ENCODE assay signal across 24 cellular contexts in genomic region chr11:134260503-134260902, GRCh38. TPM values are rescaled to one million over a fixed set of nuclear protein-coding genes. Genes with fewer than 3 reads are reported as not detected.
DNase-seq lines count a peak whose midpoint lies in the region; ATAC-seq, FAIRE-seq and TF ChIP-seq lines count a peak whose summit lies in the region.
"Had no signal": no experiment of that assay in that cellular context is flagged by ENCODE, and none has a peak within 500 bp of the region (broad histone marks: within the 10 kb centered on the region; RNA-seq: fewer than 3 reads in every experiment).

No MANE protein-coding gene starts in this region.

- no peak overlapping the region for H3K4me3 ChIP-seq in OCI-LY3 (ENCODE audit: low read length)
- no peak overlapping the region for H3K4me3 ChIP-seq in K562
- H3K4me3 ChIP-seq: colonic mucosa, esophagus squamous epithelium, gastroesophageal sphincter, mucosa of descending colon, uterus had no signal

- no peak for FAIRE-seq in K562 (lab: Jason Lieb, UNC)
- FAIRE-seq: HTR-8/SVneo, keratinocyte had no signal

- TF ChIP-seq EP300 in K562 (IDR thresholded peaks at IDR 0.05; ENCODE audit: low read length), result no peak

- TF ChIP-seq RAD21 in K562 (CRISPR knock-in tag; conservative IDR thresholded peaks at IDR 0.05 in 1 of 2, IDR thresholded peaks at IDR 0.05 in 1 of 2), result no peak

- DNase-seq in GM10248 (ENCODE audit: extremely low spot score) (peak; percentile 32), Kasumi-1 (lab: John Stamatoyannopoulos, UW) (peak; percentile 56 to 68), K562 (ENCODE audit: extremely low read depth in 1 of 4, low spot score in 3 of 4) (no peak), germinal center (ENCODE audit: low spot score) (no peak), DMS79 treated with DMSO at 0.1 percent for 48 hours (lab: John Stamatoyannopoulos, UW) (no peak)
- DNase-seq: activated CD4-positive, alpha-beta T cell treated with anti-CD3 and anti-CD28 coated beads, Interleukin-2, amount 50 U/mL, for 1 hour; activated gamma-delta T cell; CD4-positive, alpha-beta memory T cell; colonic mucosa; DMS153; effector memory CD8-positive, alpha-beta T cell; esophagus squamous epithelium; GDM1; mucosa of descending colon; NCI-H146; NCI-H510A; NK-92 treated with Interleukin-12 subunit alpha and Interleukin-12 subunit beta, amount 100 ng/mL, for 24 hours; uterus had no signal

- intact Hi-C loops in K562 (cut with micrococcal nuclease), result no loop called here

- no peak overlapping the region for H3K9ac ChIP-seq in OCI-LY3 (ENCODE audit: low read length)
- no peak overlapping the region for H3K9ac ChIP-seq in K562 (ENCODE audit: insufficient read depth in 1 of 2, low read depth in 2 of 2, low read length in 2 of 2)

- POLR2A ChIA-PET in GM10248 (lab: Yijun Ruan, JAX) (no interaction called here), K562 (lab: Yijun Ruan, JAX) (no interaction called here)

- H3K9me3 ChIP-seq in OCI-LY3 (ENCODE audit: insufficient read depth, low read length), result no peaks in the 10 kb centered on the region
- H3K9me3 ChIP-seq in K562 (replicated peaks; ENCODE audit: control insufficient read depth, insufficient read depth, low read depth, low read length), result no peaks in the 10 kb centered on the region
- H3K9me3 ChIP-seq: colonic mucosa, esophagus squamous epithelium, gastroesophageal sphincter, mucosa of descending colon, uterus had no signal

- H4K20me1 ChIP-seq in OCI-LY3 (ENCODE audit: insufficient read depth, low read length) (peaks cover 17% of the 10 kb centered on the region), K562 (replicated peaks; ENCODE audit: control insufficient read depth, insufficient read depth, low read length) (no peaks in the 10 kb centered on the region)

- in situ Hi-C loops in K562 (cut with MboI), result no loop called here

- H3K9me1 ChIP-seq in K562 (ENCODE audit: control insufficient read depth, insufficient read depth, low read length), result no peaks in the 10 kb centered on the region

- H3K27me3 ChIP-seq in OCI-LY3 (ENCODE audit: low read depth, low read length) (no peaks in the 10 kb centered on the region), K562 (ENCODE audit: control insufficient read depth in 2 of 2, insufficient read depth in 2 of 2, low read length in 2 of 2) (no peaks in the 10 kb centered on the region)
- H3K27me3 ChIP-seq: colonic mucosa, esophagus squamous epithelium, gastroesophageal sphincter, uterus had no signal

- H3K79me2 ChIP-seq in OCI-LY3 (ENCODE audit: low read length) (no peaks in the 10 kb centered on the region), K562 (ENCODE audit: control insufficient read depth, insufficient read depth, low read length) (peaks cover 1% of the 10 kb centered on the region; the same call in 2 of the 3 replicates)

- H2AFZ ChIP-seq in OCI-LY3 (ENCODE audit: low read depth, low read length) (no peak overlapping the region), K562 (ENCODE audit: low read depth, low read length) (no peak overlapping the region)

- H3K36me3 ChIP-seq in OCI-LY3 (replicated peaks; ENCODE audit: low read depth, low read length) (peaks cover 30% of the 10 kb centered on the region), K562 (ENCODE audit: control insufficient read depth, insufficient read depth, low read length) (peaks cover 64% of the 10 kb centered on the region)
- H3K36me3 ChIP-seq: uterus had no signal

- no TSS peak for BruUV-seq in K562 (replicated peaks; lab: Mats Ljungman, UMichigan)

- H3K27ac ChIP-seq in OCI-LY3 (ENCODE audit: low read length) (no peak overlapping the region), K562 (ENCODE audit: extremely low read depth, low read depth, low read length) (no peak overlapping the region)
- H3K27ac ChIP-seq: colonic mucosa, esophagus squamous epithelium, gastroesophageal sphincter, uterus had no signal

- H3K4me1 ChIP-seq in OCI-LY3 (ENCODE audit: low read length), result peaks cover 10% of the 10 kb centered on the region
- H3K4me1 ChIP-seq in K562 (replicated peaks in 1 of 2; ENCODE audit: control insufficient read depth in 2 of 2, insufficient read depth in 2 of 2, low read length in 2 of 2), result peaks cover 0 to 3% of the 10 kb centered on the region in 2 experiments; a peak in 1 of 5 replicates
- H3K4me1 ChIP-seq: colonic mucosa, esophagus squamous epithelium, uterus had no signal

- CTCF ChIA-PET in GM10248 (lab: Yijun Ruan, JAX), result interaction anchor here (0.8 to 7.7 kb wide), 3 partner anchors 8 to 23 kb away, joined by 3 to 99 read pairs (median 46); partner anchors contain the start of genes ACAD8, GLB1L3 and THYN1
- CTCF ChIA-PET in K562 (lab: Yijun Ruan, JAX; ENCODE audit: low intra/inter-chr PET ratio), result no interaction called here

- TF ChIP-seq CTCF in GM10248 (IDR thresholded peaks at IDR 0.05; ENCODE audit: control extremely low read depth, extremely low read depth, low read depth, missing control alignments) (no peak), OCI-LY3 (IDR thresholded peaks at IDR 0.05; ENCODE audit: low read depth, low read length) (no peak), K562 (IDR thresholded peaks at IDR 0.05 in 2 of 3, conservative IDR thresholded peaks at IDR 0.05 in 1 of 3; ENCODE audit: insufficient read depth in 2 of 3, low read depth in 1 of 3, low read length in 3 of 3) (no peak)

- peak overlapping the region; percentile 42 for H3K4me2 ChIP-seq in OCI-LY3 (ENCODE audit: low read length)
- no peak overlapping the region for H3K4me2 ChIP-seq in K562 (ENCODE audit: insufficient read depth, low read length)

- no peak for TF ChIP-seq POLR2A in K562 (conservative IDR thresholded peaks at IDR 0.05)

- ATAC-seq in K562, result no peak
- ATAC-seq in HG03175 (IDR thresholded peaks at IDR 0.05; ENCODE audit: unreplicated experiment), result no peak
- ATAC-seq: effector memory CD8-positive, alpha-beta T cell; gastroesophageal sphincter; mucosa of descending colon had no signal

RNA-seq across cellular contexts. Expression of gene ACAD8, which starts 7.1 kb away (rescaled TPM):
- 132 and 161 TPM in 2 replicates for total RNA-seq in K562 (2011; cell fraction: chromatin; rRNA removed; ENCODE audit: low replicate concordance)
- total RNA-seq in K562 (2011; cell fraction: nucleolus; rRNA removed), result 66.5 and 78.0 TPM in 2 replicates
- total RNA-seq in K562 (2011; cell fraction: nucleoplasm; rRNA removed), result 105 and 118 TPM in 2 replicates
- total RNA-seq in K562 (2014; rRNA removed), result 17.7 and 22.5 TPM in 2 replicates
- total RNA-seq in K562 (2014; rRNA removed; fragmentation: Illumina TruSeq; extraction: Trizol), result 19.6 and 20.1 TPM in 2 replicates
- total RNA-seq in K562 (2015; rRNA removed; fragmentation: Illumina TruSeq; extraction: Trizol), result 16.3 and 18.1 TPM in 2 replicates
- total RNA-seq in K562 (2021), result 20.2 and 23.5 TPM in 2 replicates
- polyA plus RNA-seq in K562 (2011; rRNA removed), result 21.1 and 31.6 TPM in 2 replicates
- polyA plus RNA-seq in K562 (2011; cell fraction: cytosol; rRNA removed), result 14.1 and 16.0 TPM in 2 replicates
- polyA plus RNA-seq in K562 (2011; cell fraction: nucleus; rRNA removed), result 118 and 168 TPM in 2 replicates
- polyA plus RNA-seq in K562 (2012), result 16.8 and 23.4 TPM in 2 replicates
- 17.8 and 20.7 TPM in 2 replicates for polyA plus RNA-seq in K562 (2014; fragmentation: Illumina TruSeq; extraction: Trizol)
- 10 to 100 TPM in 1 of 2 experiments, 1 to 10 TPM in 1; 6.5 to 11.5 TPM for polyA plus RNA-seq in K562 (2014; fragmentation: Nextera tagmentation; extraction: Ambion mirVana)
- 34.0 and 34.1 TPM in 2 replicates for polyA plus RNA-seq in K562 (2014; rRNA removed)
- 14.4 and 24.6 TPM in 2 replicates for polyA minus RNA-seq in K562 (2011; rRNA and poly(A)+ RNA removed)
- polyA minus RNA-seq in K562 (2011; cell fraction: cytosol; rRNA and poly(A)+ RNA removed), result 5.9 and 9.4 TPM in 2 replicates
- 38.9 and 43.2 TPM in 2 replicates for polyA minus RNA-seq in K562 (2011; cell fraction: nucleus; rRNA and poly(A)+ RNA removed)

RNA-seq across cellular contexts. Expression of gene THYN1, which starts 7.4 kb away (rescaled TPM):
- 26.3 and 28.8 TPM in 2 replicates for total RNA-seq in K562 (2011; cell fraction: chromatin; rRNA removed; ENCODE audit: low replicate concordance)
- total RNA-seq in K562 (2011; cell fraction: nucleolus; rRNA removed), result 18.2 and 18.9 TPM in 2 replicates
- 23.1 and 24.7 TPM in 2 replicates for total RNA-seq in K562 (2011; cell fraction: nucleoplasm; rRNA removed)
- total RNA-seq in K562 (2014; rRNA removed), result 68.3 and 79.8 TPM in 2 replicates
- 104 and 113 TPM in 2 replicates for total RNA-seq in K562 (2014; rRNA removed; fragmentation: Illumina TruSeq; extraction: Trizol)
- total RNA-seq in K562 (2015; rRNA removed; fragmentation: Illumina TruSeq; extraction: Trizol), result 103 and 106 TPM in 2 replicates
- 54.9 and 56.2 TPM in 2 replicates for total RNA-seq in K562 (2021)
- polyA plus RNA-seq in K562 (2011; rRNA removed), result 58.0 and 93.7 TPM in 2 replicates
- polyA plus RNA-seq in K562 (2011; cell fraction: cytosol; rRNA removed), result 41.1 and 45.2 TPM in 2 replicates
- 59.7 and 73.2 TPM in 2 replicates for polyA plus RNA-seq in K562 (2011; cell fraction: nucleus; rRNA removed)
- polyA plus RNA-seq in K562 (2012), result 63.3 and 76.8 TPM in 2 replicates
- 100 and 124 TPM in 2 replicates for polyA plus RNA-seq in K562 (2014; fragmentation: Illumina TruSeq; extraction: Trizol)
- 100 to 1,000 TPM; 229 to 279 TPM for polyA plus RNA-seq in K562 (2014; fragmentation: Nextera tagmentation; extraction: Ambion mirVana)
- polyA plus RNA-seq in K562 (2014; rRNA removed), result 80.1 and 80.4 TPM in 2 replicates
- polyA minus RNA-seq in K562 (2011; rRNA and poly(A)+ RNA removed), result 64.3 and 99.7 TPM in 2 replicates
- 26.5 and 40.5 TPM in 2 replicates for polyA minus RNA-seq in K562 (2011; cell fraction: cytosol; rRNA and poly(A)+ RNA removed)
- 13.3 and 25.0 TPM in 2 replicates for polyA minus RNA-seq in K562 (2011; cell fraction: nucleus; rRNA and poly(A)+ RNA removed)

RNA-seq across cellular contexts. Expression of gene GLB1L3, which starts 15.7 kb away (rescaled TPM):
- total RNA-seq in K562 (2011; cell fraction: chromatin; rRNA removed; ENCODE audit: low replicate concordance), result 2.1 and 2.8 TPM in 2 replicates
- 0.67 and 1.6 TPM in 2 replicates for total RNA-seq in K562 (2011; cell fraction: nucleolus; rRNA removed)
- 0.88 and 2.4 TPM in 2 replicates for total RNA-seq in K562 (2011; cell fraction: nucleoplasm; rRNA removed)
- total RNA-seq in K562 (2014; rRNA removed) (0.20 and 3.3 TPM in 2 replicates), K562 (2014; rRNA removed; fragmentation: Illumina TruSeq; extraction: Trizol) (0.51 and 1.3 TPM in 2 replicates), K562 (2015; rRNA removed; fragmentation: Illumina TruSeq; extraction: Trizol) (0.43 and 0.72 TPM in 2 replicates), K562 (2021) (0.27 and 0.36 TPM in 2 replicates)
- polyA plus RNA-seq in K562 (2011; rRNA removed) (0.08 and 0.67 TPM in 2 replicates), K562 (2014; fragmentation: Illumina TruSeq; extraction: Trizol) (0.40 and 0.59 TPM in 2 replicates), K562 (2014; fragmentation: Nextera tagmentation; extraction: Ambion mirVana) (under 1 TPM; 0.18 to 0.30 TPM), K562 (2014; rRNA removed) (0.49 and 0.59 TPM in 2 replicates)
- polyA plus RNA-seq in K562 (2011; cell fraction: cytosol; rRNA removed), result 0.06 and 0.55 TPM in 2 replicates
- 0.29 and 3.6 TPM in 2 replicates for polyA plus RNA-seq in K562 (2011; cell fraction: nucleus; rRNA removed)
- 0.36 and 0.54 TPM in 2 replicates for polyA plus RNA-seq in K562 (2012)
- polyA minus RNA-seq in K562 (2011; rRNA and poly(A)+ RNA removed), result 0.09 and 0.35 TPM in 2 replicates
- not detected in 2 replicates for polyA minus RNA-seq in K562 (2011; cell fraction: cytosol; rRNA and poly(A)+ RNA removed)
- 0.11 and 1.3 TPM in 2 replicates for polyA minus RNA-seq in K562 (2011; cell fraction: nucleus; rRNA and poly(A)+ RNA removed)
- total RNA-seq: progenitor cell of endocrine pancreas had no signal

RNA-seq across cellular contexts. Expression of gene VPS26B, which starts 36.0 kb away (rescaled TPM):
- 89.1 and 102 TPM in 2 replicates for total RNA-seq in K562 (2011; cell fraction: chromatin; rRNA removed; ENCODE audit: low replicate concordance)
- 45.5 and 52.4 TPM in 2 replicates for total RNA-seq in K562 (2011; cell fraction: nucleolus; rRNA removed)
- 66.4 and 92.1 TPM in 2 replicates for total RNA-seq in K562 (2011; cell fraction: nucleoplasm; rRNA removed)
- 25.0 and 33.0 TPM in 2 replicates for total RNA-seq in K562 (2014; rRNA removed)
- 19.3 and 22.4 TPM in 2 replicates for total RNA-seq in K562 (2014; rRNA removed; fragmentation: Illumina TruSeq; extraction: Trizol)
- total RNA-seq in K562 (2015; rRNA removed; fragmentation: Illumina TruSeq; extraction: Trizol), result 26.8 and 27.4 TPM in 2 replicates
- total RNA-seq in K562 (2021), result 35.4 and 35.7 TPM in 2 replicates
- 31.1 and 43.3 TPM in 2 replicates for polyA plus RNA-seq in K562 (2011; rRNA removed)
- polyA plus RNA-seq in K562 (2011; cell fraction: cytosol; rRNA removed), result 24.6 and 33.1 TPM in 2 replicates
- polyA plus RNA-seq in K562 (2011; cell fraction: nucleus; rRNA removed), result 75.7 and 97.6 TPM in 2 replicates
- 29.7 and 43.3 TPM in 2 replicates for polyA plus RNA-seq in K562 (2012)
- polyA plus RNA-seq in K562 (2014; fragmentation: Illumina TruSeq; extraction: Trizol), result 34.5 and 34.8 TPM in 2 replicates
- polyA plus RNA-seq in K562 (2014; fragmentation: Nextera tagmentation; extraction: Ambion mirVana), result 1 to 10 TPM; 3.5 to 4.6 TPM
- 26.2 and 27.5 TPM in 2 replicates for polyA plus RNA-seq in K562 (2014; rRNA removed)
- 37.3 and 53.1 TPM in 2 replicates for polyA minus RNA-seq in K562 (2011; rRNA and poly(A)+ RNA removed)
- polyA minus RNA-seq in K562 (2011; cell fraction: cytosol; rRNA and poly(A)+ RNA removed), result 16.9 and 28.7 TPM in 2 replicates
- 30.3 and 33.9 TPM in 2 replicates for polyA minus RNA-seq in K562 (2011; cell fraction: nucleus; rRNA and poly(A)+ RNA removed)

RNA-seq across cellular contexts. Expression of gene NCAPD3, which starts 36.7 kb away (rescaled TPM):
- 161 and 213 TPM in 2 replicates for total RNA-seq in K562 (2011; cell fraction: chromatin; rRNA removed; ENCODE audit: low replicate concordance)
- 96.2 and 111 TPM in 2 replicates for total RNA-seq in K562 (2011; cell fraction: nucleolus; rRNA removed)
- total RNA-seq in K562 (2011; cell fraction: nucleoplasm; rRNA removed), result 111 and 112 TPM in 2 replicates
- total RNA-seq in K562 (2014; rRNA removed), result 44.7 and 63.0 TPM in 2 replicates
- total RNA-seq in K562 (2014; rRNA removed; fragmentation: Illumina TruSeq; extraction: Trizol), result 58.4 and 58.6 TPM in 2 replicates
- 59.1 and 61.1 TPM in 2 replicates for total RNA-seq in K562 (2015; rRNA removed; fragmentation: Illumina TruSeq; extraction: Trizol)
- 76.4 and 76.5 TPM in 2 replicates for total RNA-seq in K562 (2021)
- 50.8 and 80.6 TPM in 2 replicates for polyA plus RNA-seq in K562 (2011; rRNA removed)
- 45.0 and 66.4 TPM in 2 replicates for polyA plus RNA-seq in K562 (2011; cell fraction: cytosol; rRNA removed)
- polyA plus RNA-seq in K562 (2011; cell fraction: nucleus; rRNA removed), result 107 and 166 TPM in 2 replicates
- polyA plus RNA-seq in K562 (2012), result 43.1 and 54.7 TPM in 2 replicates
- 60.4 and 68.3 TPM in 2 replicates for polyA plus RNA-seq in K562 (2014; fragmentation: Illumina TruSeq; extraction: Trizol)
- 10 to 100 TPM; 23.6 to 39.8 TPM for polyA plus RNA-seq in K562 (2014; fragmentation: Nextera tagmentation; extraction: Ambion mirVana)
- polyA plus RNA-seq in K562 (2014; rRNA removed), result 57.8 and 61.7 TPM in 2 replicates
- 76.1 and 138 TPM in 2 replicates for polyA minus RNA-seq in K562 (2011; rRNA and poly(A)+ RNA removed)
- 39.0 and 61.6 TPM in 2 replicates for polyA minus RNA-seq in K562 (2011; cell fraction: cytosol; rRNA and poly(A)+ RNA removed)
- polyA minus RNA-seq in K562 (2011; cell fraction: nucleus; rRNA and poly(A)+ RNA removed), result 69.3 and 81.5 TPM in 2 replicates

Comparison
In these comparisons a context has a peak if more than half of its experiments do, and no peak if none do; other contexts are left out.
1. DNase-seq: peak in GM10248 (single experiment) and Kasumi-1 (2 of 2); none in K562 (0 of 4), germinal center (single experiment) and DMS79 treated with DMSO at 0.1 percent for 48 hours (single experiment).